ENCODE assay signal across 32 cellular contexts in the genomic region with DNA sequence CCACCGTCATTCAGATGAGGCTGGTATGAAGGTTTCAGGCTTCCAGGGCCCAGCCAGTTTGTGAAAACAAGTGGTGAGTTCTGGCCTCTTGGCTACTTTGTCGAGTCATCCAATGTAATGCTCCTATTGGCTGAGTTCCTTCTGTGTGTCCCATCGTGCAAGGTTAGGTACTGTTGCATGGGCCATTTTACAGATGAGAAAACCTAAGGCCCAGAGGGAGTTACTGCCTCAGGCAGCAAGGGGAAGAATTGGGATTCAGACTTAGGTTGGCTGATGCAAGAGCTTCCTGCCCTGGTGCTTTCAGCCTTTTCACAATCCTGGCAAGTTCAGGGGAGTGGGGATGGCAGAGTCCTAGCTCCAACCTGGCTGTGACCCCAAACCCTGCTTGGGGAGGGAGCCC. TPM values are rescaled to one million over a fixed set of nuclear protein-coding genes. Genes with fewer than 3 reads are reported as not detected.
"Had no signal": no experiment of that assay in that cellular context is flagged by ENCODE, and none has a peak within 500 bp of the region (broad histone marks: within the 10 kb centered on the region; RNA-seq: fewer than 3 reads in every experiment).

No MANE protein-coding gene starts in this region.

- H3K9me3 ChIP-seq: gastrocnemius medialis, left ventricle myocardium inferior, psoas muscle, sigmoid colon, suprapubic skin, tibial artery had no signal

- H3K36me3 Mint-ChIP-seq: activated naive CD4-positive, alpha-beta T cell treated with anti-CD3 and anti-CD28 coated beads, Interleukin-2, amount 10 ng/mL, durations not matched to agents 7 days and 5 days; naive thymus-derived CD4-positive, alpha-beta T cell had no signal

- H3K79me2 ChIP-seq: parathyroid adenoma had no signal

- ATAC-seq: activated CD4-positive, CD25-positive, alpha-beta regulatory T cell treated with anti-CD3 and anti-CD28 coated beads, Interleukin-2, amount 50 U/mL, for 24 hours; gastrocnemius medialis; naive thymus-derived CD4-positive, alpha-beta T cell; psoas muscle; stimulated activated naive B cell treated with anti-CD40 and anti-IgM and Interleukin-4, amounts not matched to agents 10 μg/mL and 1 μg/mL and 100 μg/mL, for 72 hours had no signal

- H3K27ac ChIP-seq: brain microvascular endothelial cell, coronary artery, dorsolateral prefrontal cortex, gastrocnemius medialis, left ventricle myocardium inferior, parathyroid adenoma, psoas muscle, sigmoid colon, suprapubic skin, tibial artery, WERI-Rb-1 had no signal

- H3K36me3 ChIP-seq: brain microvascular endothelial cell, gastrocnemius medialis, left ventricle myocardium inferior, sigmoid colon, suprapubic skin, tibial artery, WERI-Rb-1 had no signal

- H3K27ac Mint-ChIP-seq: activated naive CD4-positive, alpha-beta T cell treated with anti-CD3 and anti-CD28 coated beads, Interleukin-2, amount 10 ng/mL, durations not matched to agents 7 days and 5 days; activated naive CD8-positive, alpha-beta T cell treated with anti-CD3 and anti-CD28 coated beads, Interleukin-2, amount 10 ng/mL, durations not matched to agents 7 days and 5 days; activated T-helper 1 cell treated with anti-CD3 and anti-CD28 coated beads, Interleukin-12 subunit alpha, Interleukin-12 subunit beta, Interleukin-2, Interleukin-4 antibody, amounts not matched to agents 30 ng/mL and 10 ng/mL and 1 ng/mL, durations not matched to agents 14 hours and 24 hours and 36 hours; naive thymus-derived CD4-positive, alpha-beta T cell; stimulated activated naive B cell treated with anti-CD40 and anti-IgM and Interleukin-4, amounts not matched to agents 10 μg/mL and 1 μg/mL and 100 μg/mL, for 72 hours had no signal

- H3K4me1 ChIP-seq: parathyroid adenoma, suprapubic skin had no signal

- H3K4me3 ChIP-seq: coronary artery, dorsolateral prefrontal cortex, left ventricle myocardium inferior, lung, psoas muscle, sigmoid colon, suprapubic skin, tibial artery had no signal

- H3K4me3 Mint-ChIP-seq: activated naive CD4-positive, alpha-beta T cell treated with anti-CD3 and anti-CD28 coated beads, Interleukin-2, amount 10 ng/mL, durations not matched to agents 7 days and 5 days; activated naive CD8-positive, alpha-beta T cell treated with anti-CD3 and anti-CD28 coated beads, Interleukin-2, amount 10 ng/mL, durations not matched to agents 7 days and 5 days; activated T-helper 1 cell treated with anti-CD3 and anti-CD28 coated beads, Interleukin-12 subunit alpha, Interleukin-12 subunit beta, Interleukin-2, Interleukin-4 antibody, amounts not matched to agents 30 ng/mL and 10 ng/mL and 1 ng/mL, durations not matched to agents 14 hours and 24 hours and 36 hours; naive thymus-derived CD4-positive, alpha-beta T cell had no signal

- H3K9me3 Mint-ChIP-seq: activated naive CD4-positive, alpha-beta T cell treated with anti-CD3 and anti-CD28 coated beads, Interleukin-2, amount 10 ng/mL, durations not matched to agents 7 days and 5 days; activated naive CD8-positive, alpha-beta T cell treated with anti-CD3 and anti-CD28 coated beads, Interleukin-2, amount 10 ng/mL, durations not matched to agents 7 days and 5 days; activated T-helper 1 cell treated with anti-CD3 and anti-CD28 coated beads, Interleukin-12 subunit alpha, Interleukin-12 subunit beta, Interleukin-2, Interleukin-4 antibody, amounts not matched to agents 30 ng/mL and 10 ng/mL and 1 ng/mL, durations not matched to agents 14 hours and 24 hours and 36 hours; stimulated activated naive B cell treated with anti-CD40 and anti-IgM and Interleukin-4, amounts not matched to agents 10 μg/mL and 1 μg/mL and 100 μg/mL, for 72 hours had no signal

- H3K9ac ChIP-seq: parathyroid adenoma had no signal

- H2AFZ ChIP-seq: parathyroid adenoma had no signal

- DNase-seq: activated CD4-positive, alpha-beta T cell treated with anti-CD3 and anti-CD28 coated beads for 48 hours; activated CD4-positive, alpha-beta T cell treated with anti-CD3 and anti-CD28 coated beads, Interleukin-2, amount 50 U/mL, for 48 hours; activated CD8-positive, alpha-beta memory T cell treated with anti-CD3 and anti-CD28 coated beads for 24 hours; activated effector memory CD4-positive, alpha-beta T cell treated with anti-CD3 and anti-CD28 coated beads, Interleukin-2, amount 50 U/mL, for 16 hours; activated naive CD4-positive, alpha-beta T cell treated with anti-CD3 and anti-CD28 coated beads, Interleukin-2, amount 10 ng/mL, durations not matched to agents 7 days and 5 days; activated naive CD8-positive, alpha-beta T cell treated with anti-CD3 and anti-CD28 coated beads, Interleukin-2, amount 10 ng/mL, durations not matched to agents 7 days and 5 days; amniotic stem cell; brain microvascular endothelial cell; dorsolateral prefrontal cortex; effector memory CD4-positive, alpha-beta T cell; gastrocnemius medialis; glutamatergic neuron; islet precursor cell; left ventricle myocardium inferior; naive thymus-derived CD4-positive, alpha-beta T cell; sigmoid colon; small intestine; stimulated activated CD4-positive, alpha-beta T cell treated with anti-CD3 and anti-CD28 coated beads, Interleukin-4, amount 100 ng/mL, for 24 hours; stimulated activated CD8-positive, alpha-beta memory T cell treated with anti-CD3 and anti-CD28 coated beads, Interleukin-4, amount 100 ng/mL, for 48 hours; stimulated activated naive B cell treated with anti-CD40 and anti-IgM and Interleukin-4, amounts not matched to agents 10 μg/mL and 1 μg/mL and 100 μg/mL, for 72 hours; T1000; tibial artery; WERI-Rb-1 had no signal

RNA-seq across cellular contexts. Expression of a gene that starts 17.4 kb away (rescaled TPM):
- total RNA-seq: activated naive CD8-positive, alpha-beta T cell treated with anti-CD3 and anti-CD28 coated beads, Interleukin-2, amount 10 ng/mL, durations not matched to agents 7 days and 5 days; cerebellum; left ventricle myocardium inferior had no signal
- polyA plus RNA-seq: naive thymus-derived CD4-positive, alpha-beta T cell; neural cell had no signal
